ENCODE assay signal across 3 cellular contexts in genomic region chr3:36132214-36132613, GRCh38.
TF ChIP-seq lines count a peak whose summit lies in the region.

No MANE protein-coding gene starts in this region.

TF ChIP-seq in SK-N-SH, 30 proteins besides CTCF, POLR2A, EP300 and RAD21 (continued from another document):
- TF ChIP-seq IRF3 (IDR thresholded peaks at IDR 0.05; ENCODE audit: low read depth, low read length) = no peak
- no peak for TF ChIP-seq FOXJ3 (CRISPR knock-in tag; IDR thresholded peaks at IDR 0.05)
- no peak for TF ChIP-seq NFIC (IDR thresholded peaks at IDR 0.05; ENCODE audit: borderline replicate concordance)
- TF ChIP-seq USF1 (IDR thresholded peaks at IDR 0.05; ENCODE audit: borderline replicate concordance, low read depth) = no peak
- no peak for TF ChIP-seq FOSL2 (IDR thresholded peaks at IDR 0.05; ENCODE audit: borderline replicate concordance, low read depth)
- no peak for TF ChIP-seq TCF12 (IDR thresholded peaks at IDR 0.05)
- TF ChIP-seq EZH2phosphoT487 (IDR thresholded peaks at IDR 0.05; ENCODE audit: borderline replicate concordance, low read depth) = no peak
- no peak for TF ChIP-seq USF2 (IDR thresholded peaks at IDR 0.05; ENCODE audit: borderline replicate concordance, low read depth, low read length)
- no peak for TF ChIP-seq POLR2AphosphoS5 (IDR thresholded peaks at IDR 0.05; ENCODE audit: low read depth, low read length)
- no peak for TF ChIP-seq MEF2A (IDR thresholded peaks at IDR 0.05; ENCODE audit: borderline replicate concordance, low read depth)
- TF ChIP-seq RFX5 (IDR thresholded peaks at IDR 0.05; ENCODE audit: low read length) = no peak
- TF ChIP-seq ZBTB33 (IDR thresholded peaks at IDR 0.05; ENCODE audit: borderline replicate concordance, low read depth) = no peak
- no peak for TF ChIP-seq MAX (IDR thresholded peaks at IDR 0.05; ENCODE audit: low read depth)

TF ChIP-seq in SK-N-SH treated with all-trans-retinoic acid at 6 μM for 48 hours, 23 proteins besides CTCF, POLR2A, EP300 and RAD21 (continued from another document):
- TF ChIP-seq POU6F1 (CRISPR knock-in tag; IDR thresholded peaks at IDR 0.05; ENCODE audit: borderline replicate concordance, low read depth) (no peak), TOX (CRISPR knock-in tag; IDR thresholded peaks at IDR 0.05; ENCODE audit: borderline replicate concordance) (no peak), ZNF565 (CRISPR knock-in tag; conservative IDR thresholded peaks at IDR 0.05; ENCODE audit: low read depth) (no peak), ZFP3 (CRISPR knock-in tag; IDR thresholded peaks at IDR 0.05) (no peak), GLIS3 (CRISPR knock-in tag; IDR thresholded peaks at IDR 0.05) (no peak), CSDC2 (CRISPR knock-in tag; IDR thresholded peaks at IDR 0.05) (no peak), SNAI2 (CRISPR knock-in tag; IDR thresholded peaks at IDR 0.05) (no peak), ISL1 (CRISPR knock-in tag; IDR thresholded peaks at IDR 0.05) (no peak), ZNF70 (CRISPR knock-in tag; IDR thresholded peaks at IDR 0.05) (no peak), ZC3H10 (CRISPR knock-in tag; IDR thresholded peaks at IDR 0.05) (no peak), ARNTL (CRISPR knock-in tag; IDR thresholded peaks at IDR 0.05; ENCODE audit: borderline replicate concordance, low read depth) (no peak), ESRRG (CRISPR knock-in tag; IDR thresholded peaks at IDR 0.05) (no peak), CREB5 (CRISPR knock-in tag; IDR thresholded peaks at IDR 0.05; ENCODE audit: low read depth) (no peak), CSRNP3 (CRISPR knock-in tag; IDR thresholded peaks at IDR 0.05) (no peak), BACH2 (CRISPR knock-in tag; IDR thresholded peaks at IDR 0.05; ENCODE audit: borderline replicate concordance) (no peak)
TF ChIP-seq in SK-N-SH treated with all-trans-retinoic acid at 6 μM for 48 hours: peak in this region for 0.

TF ChIP-seq in WTC11, 78 proteins besides CTCF, POLR2A, EP300 and RAD21 (continued from another document):
- no peak for TF ChIP-seq ZNF532 (CRISPR knock-in tag; IDR thresholded peaks at IDR 0.05; ENCODE audit: borderline replicate concordance)
- no peak for TF ChIP-seq IRF1 (CRISPR knock-in tag; IDR thresholded peaks at IDR 0.05)
- TF ChIP-seq ZNF317 (CRISPR knock-in tag; IDR thresholded peaks at IDR 0.05; ENCODE audit: borderline replicate concordance, low read depth) = no peak
- no peak for TF ChIP-seq RORB (CRISPR knock-in tag; IDR thresholded peaks at IDR 0.05)
- TF ChIP-seq USF2 (CRISPR knock-in tag; IDR thresholded peaks at IDR 0.05) = no peak
- TF ChIP-seq NFYB (CRISPR knock-in tag; conservative IDR thresholded peaks at IDR 0.05; ENCODE audit: low read depth) = no peak
- no peak for TF ChIP-seq PRDM15 (CRISPR knock-in tag; IDR thresholded peaks at IDR 0.05)
- no peak for TF ChIP-seq GRHL2 (CRISPR knock-in tag; IDR thresholded peaks at IDR 0.05; ENCODE audit: insufficient replicate concordance, severe bottlenecking)
- no peak for TF ChIP-seq MAX (CRISPR knock-in tag; IDR thresholded peaks at IDR 0.05)
- no peak for TF ChIP-seq NR2C2 (CRISPR knock-in tag; IDR thresholded peaks at IDR 0.05)
- no peak for TF ChIP-seq NR3C1 (CRISPR knock-in tag; conservative IDR thresholded peaks at IDR 0.05; ENCODE audit: low read depth)
- TF ChIP-seq TCF7 (CRISPR knock-in tag; IDR thresholded peaks at IDR 0.05; ENCODE audit: low read depth) = no peak
- TF ChIP-seq HMGXB4 (CRISPR knock-in tag; IDR thresholded peaks at IDR 0.05) = no peak
- TF ChIP-seq ZNF138 (CRISPR knock-in tag; conservative IDR thresholded peaks at IDR 0.05) = no peak
TF ChIP-seq in WTC11: peak in this region for 0.
